In genomic region chr10:113326160-113327111, GRCh38 we compare ENCODE assay signal across 9 cellular contexts.
DNase-seq lines count a peak whose midpoint lies in the region; ATAC-seq and TF ChIP-seq lines count a peak whose summit lies in the region.
"Had no signal": no experiment of that assay in that cellular context is flagged by ENCODE, and none has a peak within 500 bp of the region (broad histone marks: within the 10 kb centered on the region; RNA-seq: fewer than 3 reads in every experiment).

No MANE protein-coding gene starts in this region.

- POLR2A ChIA-PET in activated CD8-positive, alpha-beta T cell treated with anti-CD3 and anti-CD28 coated beads for 36 hours (lab: Charles Lee): no interaction called here
- POLR2A ChIA-PET in activated CD8-positive, alpha-beta T cell treated with anti-CD3 and anti-CD28 coated beads, Interleukin-2, amount 10 ng/mL, durations not matched to agents 7 days and 5 days (lab: Charles Lee): no interaction called here

- H3K4me1 Mint-ChIP-seq in activated CD8-positive, alpha-beta T cell treated with anti-CD3 and anti-CD28 coated beads for 36 hours (ENCODE audit: low read depth): peaks cover 5% of the 10 kb centered on the region
- no peaks in the 10 kb centered on the region for H3K4me1 Mint-ChIP-seq in activated CD8-positive, alpha-beta T cell treated with anti-CD3 and anti-CD28 coated beads, Interleukin-2, amount 10 ng/mL, durations not matched to agents 7 days and 5 days (ENCODE audit: low read depth)
- peaks cover 20% of the 10 kb centered on the region for H3K4me1 Mint-ChIP-seq in neural crest cell

- DNase-seq in activated CD8-positive, alpha-beta T cell treated with anti-CD3 and anti-CD28 coated beads for 36 hours: peak; percentile 67
- no peak for DNase-seq in activated CD8-positive, alpha-beta T cell treated with anti-CD3 and anti-CD28 coated beads, Interleukin-2, amount 10 ng/mL, durations not matched to agents 7 days and 5 days
- DNase-seq in NOMO-1 treated with DMSO at 0.1 percent for 48 hours (lab: John Stamatoyannopoulos, UW; ENCODE audit: unreplicated experiment): peak; percentile 90
- DNase-seq in choroid plexus epithelial cell (ENCODE audit: low read depth): peak; percentile 82
- DNase-seq in neural crest cell (ENCODE audit: low read depth, low spot score): no peak

- no peak overlapping the region for H3K27ac Mint-ChIP-seq in activated CD8-positive, alpha-beta T cell treated with anti-CD3 and anti-CD28 coated beads for 36 hours
- no peak overlapping the region for H3K27ac Mint-ChIP-seq in activated CD8-positive, alpha-beta T cell treated with anti-CD3 and anti-CD28 coated beads, Interleukin-2, amount 10 ng/mL, durations not matched to agents 7 days and 5 days
- H3K27ac Mint-ChIP-seq in neural crest cell (ENCODE audit: unreplicated experiment): peak overlapping the region; percentile 51
- H3K27ac Mint-ChIP-seq: dendritic cell treated with granulocyte-macrophage colony-stimulating factor and Interleukin-4, amounts not matched to agents 40 ng/mL and 50 ng/mL, for 4 days had no signal

- CTCF ChIA-PET in activated CD8-positive, alpha-beta T cell treated with anti-CD3 and anti-CD28 coated beads for 36 hours (lab: Charles Lee): no interaction called here
- CTCF ChIA-PET in activated CD8-positive, alpha-beta T cell treated with anti-CD3 and anti-CD28 coated beads, Interleukin-2, amount 10 ng/mL, durations not matched to agents 7 days and 5 days (lab: Charles Lee): interaction anchor here (1.0 kb wide), 1 partner anchor 11 kb away, joined by 3 read pairs; no protein-coding TSS in a partner anchor

- H3K4me3 Mint-ChIP-seq in activated CD8-positive, alpha-beta T cell treated with anti-CD3 and anti-CD28 coated beads for 36 hours: no peak overlapping the region
- H3K4me3 Mint-ChIP-seq in activated CD8-positive, alpha-beta T cell treated with anti-CD3 and anti-CD28 coated beads, Interleukin-2, amount 10 ng/mL, durations not matched to agents 7 days and 5 days: no peak overlapping the region
- no peak overlapping the region for H3K4me3 Mint-ChIP-seq in neural crest cell
- H3K4me3 Mint-ChIP-seq: dendritic cell treated with granulocyte-macrophage colony-stimulating factor and Interleukin-4, amounts not matched to agents 40 ng/mL and 50 ng/mL, for 4 days had no signal

- peak; percentile 79 for ATAC-seq in activated CD8-positive, alpha-beta T cell treated with anti-CD3 and anti-CD28 coated beads for 36 hours
- ATAC-seq in activated CD8-positive, alpha-beta T cell treated with anti-CD3 and anti-CD28 coated beads, Interleukin-2, amount 10 ng/mL, durations not matched to agents 7 days and 5 days: no peak
- ATAC-seq in HG02642 (IDR thresholded peaks at IDR 0.05; ENCODE audit: poor library complexity, unreplicated experiment) (peak; percentile 91), GM21526 (IDR thresholded peaks at IDR 0.05; ENCODE audit: low FRiP score, unreplicated experiment) (no peak), esophagus mucosa (no peak)

- no peak for TF ChIP-seq CTCF in activated CD8-positive, alpha-beta T cell treated with anti-CD3 and anti-CD28 coated beads for 36 hours (IDR thresholded peaks at IDR 0.05)
- TF ChIP-seq CTCF in choroid plexus epithelial cell (conservative IDR thresholded peaks at IDR 0.05; ENCODE audit: low read depth, low read length) (peak; percentile 48), neural crest cell (conservative IDR thresholded peaks at IDR 0.05) (peak; percentile 44)

- H3K4me3 ChIP-seq in choroid plexus epithelial cell (ENCODE audit: low read depth, low read length): no peak overlapping the region

- no peaks in the 10 kb centered on the region for H3K36me3 Mint-ChIP-seq in activated CD8-positive, alpha-beta T cell treated with anti-CD3 and anti-CD28 coated beads for 36 hours (ENCODE audit: low read depth)
- H3K36me3 Mint-ChIP-seq in activated CD8-positive, alpha-beta T cell treated with anti-CD3 and anti-CD28 coated beads, Interleukin-2, amount 10 ng/mL, durations not matched to agents 7 days and 5 days (ENCODE audit: low read depth): no peaks in the 10 kb centered on the region
- no peaks in the 10 kb centered on the region for H3K36me3 Mint-ChIP-seq in neural crest cell (ENCODE audit: low read depth)

- peaks cover 3% of the 10 kb centered on the region for H3K27me3 Mint-ChIP-seq in activated CD8-positive, alpha-beta T cell treated with anti-CD3 and anti-CD28 coated beads for 36 hours
- no peaks in the 10 kb centered on the region for H3K27me3 Mint-ChIP-seq in activated CD8-positive, alpha-beta T cell treated with anti-CD3 and anti-CD28 coated beads, Interleukin-2, amount 10 ng/mL, durations not matched to agents 7 days and 5 days (ENCODE audit: low read depth)
- no peaks in the 10 kb centered on the region for H3K27me3 Mint-ChIP-seq in neural crest cell (ENCODE audit: low read depth)

- intact Hi-C loops in activated CD8-positive, alpha-beta T cell treated with anti-CD3 and anti-CD28 coated beads for 36 hours (cut with micrococcal nuclease): no loop called here

- no peaks in the 10 kb centered on the region for H3K9me3 Mint-ChIP-seq in activated CD8-positive, alpha-beta T cell treated with anti-CD3 and anti-CD28 coated beads for 36 hours
- H3K9me3 Mint-ChIP-seq in activated CD8-positive, alpha-beta T cell treated with anti-CD3 and anti-CD28 coated beads, Interleukin-2, amount 10 ng/mL, durations not matched to agents 7 days and 5 days (ENCODE audit: insufficient read depth): no peaks in the 10 kb centered on the region
- H3K9me3 Mint-ChIP-seq in neural crest cell: no peaks in the 10 kb centered on the region
- H3K9me3 Mint-ChIP-seq: dendritic cell treated with granulocyte-macrophage colony-stimulating factor and Interleukin-4, amounts not matched to agents 40 ng/mL and 50 ng/mL, for 4 days had no signal

Comparison
In these comparisons a context has a peak if more than half of its experiments do, and no peak if none do; other contexts are left out.
1. ATAC-seq: peak in activated CD8-positive, alpha-beta T cell treated with anti-CD3 and anti-CD28 coated beads for 36 hours (single experiment) and HG02642 (single experiment); none in activated CD8-positive, alpha-beta T cell treated with anti-CD3 and anti-CD28 coated beads, Interleukin-2, amount 10 ng/mL, durations not matched to agents 7 days and 5 days (single experiment), GM21526 (single experiment) and esophagus mucosa (single experiment).
2. DNase-seq: peak in activated CD8-positive, alpha-beta T cell treated with anti-CD3 and anti-CD28 coated beads for 36 hours (single experiment), NOMO-1 treated with DMSO at 0.1 percent for 48 hours (single experiment) and choroid plexus epithelial cell (single experiment); none in activated CD8-positive, alpha-beta T cell treated with anti-CD3 and anti-CD28 coated beads, Interleukin-2, amount 10 ng/mL, durations not matched to agents 7 days and 5 days (single experiment) and neural crest cell (single experiment).